ENCODE assay signal across 8 cellular contexts in genomic region chr10:87860156-87860795, GRCh38. TPM values are rescaled to one million over a fixed set of nuclear protein-coding genes. Genes with fewer than 3 reads are reported as not detected.
A peak's percentile ranks its signal among the peaks of the same experiment; 100 is the strongest.
DNase-seq lines count a peak whose midpoint lies in the region; ATAC-seq and TF ChIP-seq lines count a peak whose summit lies in the region.

No MANE protein-coding gene starts in this region.

- peak; percentile 91 to 94 for TF ChIP-seq RAD21 in liver (IDR thresholded peaks at IDR 0.05)

- H3K9ac ChIP-seq in liver (ENCODE audit: low read depth in 1 of 2, low read length in 2 of 2): peak overlapping the region; percentile 27 to 31

- peak; percentile 59 for TF ChIP-seq CTCF in HL-60 (IDR thresholded peaks at IDR 0.05; ENCODE audit: insufficient read depth, low read length)
- TF ChIP-seq CTCF in astrocyte of the spinal cord (IDR thresholded peaks at IDR 0.05; ENCODE audit: low read depth, low read length): peak; percentile 54
- peak; percentile 54 for TF ChIP-seq CTCF in liver (IDR thresholded peaks at IDR 0.05; ENCODE audit: low read depth, low read length, missing input control)
- TF ChIP-seq CTCF in ovary (IDR thresholded peaks at IDR 0.05): peak in 1 of 3 donors; percentile 37

- DNase-seq in DMS114 treated with DMSO at 0.1 percent for 48 hours (lab: John Stamatoyannopoulos, UW; ENCODE audit: unreplicated experiment): peak; percentile 81
- DNase-seq in HL-60 (ENCODE audit: low read depth in 1 of 2, low spot score in 1 of 2): peak in 1 of 2 experiments; percentile 69
- DNase-seq in NOMO-1 treated with dmso at 0.1 percent for 144 hours (lab: John Stamatoyannopoulos, UW; ENCODE audit: unreplicated experiment): peak; percentile 68
- peak; percentile 81 for DNase-seq in astrocyte of the spinal cord (ENCODE audit: low read depth, low spot score)
- no peak for DNase-seq in HK-2 (ENCODE audit: unreplicated experiment)
- no peak for DNase-seq in ovary

- ATAC-seq in GM21528 (IDR thresholded peaks at IDR 0.05; ENCODE audit: low FRiP score, unreplicated experiment): no peak

- no peaks in the 10 kb centered on the region for H3K9me3 ChIP-seq in liver (ENCODE audit: control insufficient read depth in 4 of 4, low read length in 3 of 4)
- no peaks in the 10 kb centered on the region for H3K9me3 ChIP-seq in ovary

- 56% methylated on average over 3 of the region's 3 CpGs for WGBS in liver
- 55 to 71% (median 65%) methylated on average over 3 of the region's 3 CpGs for WGBS in ovary, 3 donors

- no peaks in the 10 kb centered on the region for H3K36me3 ChIP-seq in liver (ENCODE audit: control insufficient read depth in 4 of 4, insufficient read depth in 3 of 4, low read depth in 1 of 4, low read length in 3 of 4)
- H3K36me3 ChIP-seq in ovary: no peaks in the 10 kb centered on the region

- H3K4me3 ChIP-seq in HL-60 (replicated peaks; ENCODE audit: insufficient read depth, low read length) (no peak overlapping the region; the same call in 1 of the 2 replicates), astrocyte of the spinal cord (ENCODE audit: low read depth, low read length) (no peak overlapping the region), liver (ENCODE audit: low read depth in 1 of 3, low read length in 3 of 3) (no peak overlapping the region), ovary (no peak overlapping the region)

- no peaks in the 10 kb centered on the region for H3K27me3 ChIP-seq in HL-60 (ENCODE audit: insufficient read depth, poor library complexity, severe bottlenecking)
- H3K27me3 ChIP-seq in liver (ENCODE audit: control insufficient read depth in 4 of 4, insufficient read depth in 4 of 4, low read length in 3 of 4): no peaks in the 10 kb centered on the region
- no peaks in the 10 kb centered on the region for H3K27me3 ChIP-seq in ovary

- no peak for TF ChIP-seq POLR2A in ovary (IDR thresholded peaks at IDR 0.05)

- H3K27ac ChIP-seq in HL-60 (replicated peaks): peak overlapping the region; percentile 91
- peak overlapping the region; percentile 38 to 70 for H3K27ac ChIP-seq in liver (ENCODE audit: low read depth in 1 of 2, low read length in 2 of 2)
- no peak overlapping the region for H3K27ac ChIP-seq in ovary

- peaks cover 0 to 20% (median 13%) of the 10 kb centered on the region in 4 donors for H3K4me1 ChIP-seq in liver (ENCODE audit: control insufficient read depth in 4 of 4, insufficient read depth in 4 of 4, low read length in 3 of 4)
- H3K4me1 ChIP-seq in ovary (ENCODE audit: insufficient read depth): peaks cover 2% of the 10 kb centered on the region

- TF ChIP-seq EP300 in ovary (IDR thresholded peaks at IDR 0.05): no peak

- in situ Hi-C loops in astrocyte of the spinal cord (cut with HindIII; ENCODE audit: low sequenced_read_pairs): no loop called here

- intact Hi-C loops in ovary (cut with DNase I): loop anchor here in 2 of 4 donors (5.0 kb wide), 4 partner anchors 527 to 697 kb away; no protein-coding TSS in a partner anchor

TF ChIP-seq in liver, 16 proteins besides CTCF, POLR2A, EP300 and RAD21:
- TF ChIP-seq GABPA (IDR thresholded peaks at IDR 0.05 in 1 of 2, conservative IDR thresholded peaks at IDR 0.05 in 1 of 2): no peak
- TF ChIP-seq EGR1 (IDR thresholded peaks at IDR 0.05; ENCODE audit: low read depth in 2 of 2): no peak
- no peak for TF ChIP-seq FOXA2 (IDR thresholded peaks at IDR 0.05)
- peak; percentile 13 for TF ChIP-seq FOXA1 (IDR thresholded peaks at IDR 0.05)
- TF ChIP-seq NR2F2 (IDR thresholded peaks at IDR 0.05): no peak

RNA-seq across cellular contexts. Expression of gene KLLN, which starts 3.1 kb away (rescaled TPM):
- total RNA-seq in liver (under 1 TPM; 0.17 to 0.42 TPM), ovary (1 to 10 TPM in 1 of 7 donors, under 1 TPM in 6; 0.33 to 2.0 (median 0.61) TPM)
- polyA plus RNA-seq in liver (under 1 TPM; 0.21 to 0.28 TPM), ovary (under 1 TPM; 0.22 to 0.60 TPM)

RNA-seq across cellular contexts. Expression of gene PTEN, which starts 3.1 kb away (rescaled TPM):
- 10 to 100 TPM; 55.0 to 76.6 TPM for total RNA-seq in liver
- 10 to 100 TPM; 11.5 to 20.1 TPM for polyA plus RNA-seq in liver
- 100 to 1,000 TPM in 4 of 7 donors, 10 to 100 TPM in 3; 69.8 to 182 (median 112) TPM for total RNA-seq in ovary
- 10 to 100 TPM; 23.7 to 84.7 TPM for polyA plus RNA-seq in ovary

RNA-seq across cellular contexts. Expression of gene ATAD1, which starts 42.2 kb away (rescaled TPM):
- 10 to 100 TPM; 12.6 to 33.4 TPM for total RNA-seq in liver
- 10 to 100 TPM; 12.8 to 13.3 TPM for polyA plus RNA-seq in liver
- total RNA-seq in ovary: 10 to 100 TPM; 23.1 to 51.0 (median 39.1) TPM
- 10 to 100 TPM; 21.5 to 40.7 TPM for polyA plus RNA-seq in ovary

Comparison
In these comparisons a context has a peak if more than half of its experiments do, and no peak if none do; other contexts are left out.
1. DNase-seq: peak in DMS114 treated with DMSO at 0.1 percent for 48 hours (single experiment), NOMO-1 treated with dmso at 0.1 percent for 144 hours (single experiment) and astrocyte of the spinal cord (single experiment); none in HK-2 (single experiment) and ovary (0 of 5).
2. H3K27ac ChIP-seq: peak in HL-60 (single experiment) and liver (2 of 2); none in ovary (0 of 2).